Comparison of ENCODE assay signal across 24 cellular contexts in genomic region chr12:54058189-54058917, GRCh38. TPM values are rescaled to one million over a fixed set of nuclear protein-coding genes. Genes with fewer than 3 reads are reported as not detected.
"Had no signal": no experiment of that assay in that cellular context is flagged by ENCODE, and none has a peak within 500 bp of the region (broad histone marks: within the 10 kb centered on the region; RNA-seq: fewer than 3 reads in every experiment).

No MANE protein-coding gene starts in this region.

- DNase-seq: activated CD4-positive, alpha-beta memory T cell treated with anti-CD3 and anti-CD28 coated beads for 36 hours; activated CD4-positive, alpha-beta T cell treated with anti-CD3 and anti-CD28 coated beads, Interleukin-2, amount 10 ng/mL, durations not matched to agents 24 days and 14 days; activated CD4-positive, CD25-positive, alpha-beta regulatory T cell treated with anti-CD3 and anti-CD28 coated beads, Interleukin-2, amount 50 U/mL, for 72 hours; activated gamma-delta T cell; activated naive CD4-positive, alpha-beta T cell treated with anti-CD3 and anti-CD28 coated beads for 36 hours; activated T-cell treated with anti-CD3 and anti-CD28 coated beads for 4 hours; activated T-cell treated with anti-CD3 and anti-CD28 coated beads, Interleukin-2, amount 50 U/mL, for 48 hours; amygdala; Kasumi-1; KBM-7; NCI-H146; NCI-H187 treated with DMSO at 0.1 percent for 48 hours; NCI-H2081 treated with DMSO at 0.1 percent for 48 hours; NCI-H446; NCI-H524; PC-3; SHP77 had no signal

- H3K27ac Mint-ChIP-seq: activated CD4-positive, alpha-beta memory T cell treated with anti-CD3 and anti-CD28 coated beads for 36 hours; activated CD4-positive, alpha-beta T cell treated with anti-CD3 and anti-CD28 coated beads, Interleukin-2, amount 10 ng/mL, durations not matched to agents 24 days and 14 days; activated naive CD4-positive, alpha-beta T cell treated with anti-CD3 and anti-CD28 coated beads for 36 hours; activated naive CD8-positive, alpha-beta T cell; activated T-helper 17 cell treated with anti-CD3 and anti-CD28 coated beads, Interleukin-2, amount 50 U/mL, for 72 hours; T-helper 1 cell treated with Interleukin-12 subunit alpha and Interleukin-12 subunit beta and Interleukin-4 antibody, amounts not matched to agents 30 μg/mL and 1 μg/mL, for 36 hours had no signal

- H3K4me3 Mint-ChIP-seq: activated CD4-positive, alpha-beta memory T cell treated with anti-CD3 and anti-CD28 coated beads for 36 hours; activated CD4-positive, alpha-beta T cell treated with anti-CD3 and anti-CD28 coated beads, Interleukin-2, amount 10 ng/mL, durations not matched to agents 24 days and 14 days; activated naive CD4-positive, alpha-beta T cell treated with anti-CD3 and anti-CD28 coated beads for 36 hours; activated naive CD8-positive, alpha-beta T cell; activated T-helper 17 cell treated with anti-CD3 and anti-CD28 coated beads, Interleukin-2, amount 50 U/mL, for 72 hours; T-helper 1 cell treated with Interleukin-12 subunit alpha and Interleukin-12 subunit beta and Interleukin-4 antibody, amounts not matched to agents 30 μg/mL and 1 μg/mL, for 36 hours had no signal

- H3K36me3 Mint-ChIP-seq: activated CD4-positive, alpha-beta memory T cell treated with anti-CD3 and anti-CD28 coated beads for 36 hours; activated naive CD8-positive, alpha-beta T cell; brain had no signal

- ATAC-seq: activated T-helper 17 cell treated with anti-CD3 and anti-CD28 coated beads, Interleukin-2, amount 50 U/mL, for 72 hours; PC-3 had no signal

- H3K9me3 Mint-ChIP-seq: activated CD4-positive, alpha-beta memory T cell treated with anti-CD3 and anti-CD28 coated beads for 36 hours; activated CD4-positive, alpha-beta T cell treated with anti-CD3 and anti-CD28 coated beads, Interleukin-2, amount 10 ng/mL, durations not matched to agents 24 days and 14 days; activated naive CD4-positive, alpha-beta T cell treated with anti-CD3 and anti-CD28 coated beads for 36 hours; activated T-helper 17 cell treated with anti-CD3 and anti-CD28 coated beads, Interleukin-2, amount 50 U/mL, for 72 hours; brain; T-helper 1 cell treated with Interleukin-12 subunit alpha and Interleukin-12 subunit beta and Interleukin-4 antibody, amounts not matched to agents 30 μg/mL and 1 μg/mL, for 36 hours had no signal

RNA-seq across cellular contexts. Expression of gene HOXC4, which starts 4.7 kb away (rescaled TPM):
- total RNA-seq: activated CD4-positive, alpha-beta T cell treated with anti-CD3 and anti-CD28 coated beads, Interleukin-2, amount 10 ng/mL, durations not matched to agents 24 days and 14 days; astrocyte had no signal

RNA-seq across cellular contexts. Expression of gene HOXC5, which starts 25.5 kb away (rescaled TPM):
- total RNA-seq: activated CD4-positive, alpha-beta memory T cell treated with anti-CD3 and anti-CD28 coated beads for 36 hours; activated CD4-positive, alpha-beta T cell treated with anti-CD3 and anti-CD28 coated beads, Interleukin-2, amount 10 ng/mL, durations not matched to agents 24 days and 14 days; activated CD8-positive, alpha-beta memory T cell treated with anti-CD3 and anti-CD28 coated beads for 36 hours; activated naive CD4-positive, alpha-beta T cell treated with anti-CD3 and anti-CD28 coated beads for 36 hours; activated T-helper 17 cell treated with anti-CD3 and anti-CD28 coated beads, Interleukin-2, amount 50 U/mL, for 72 hours; astrocyte; SK-MEL-5 had no signal

RNA-seq across cellular contexts. Expression of gene HOXC6, which starts 30.1 kb away (rescaled TPM):
- total RNA-seq: activated CD4-positive, alpha-beta memory T cell treated with anti-CD3 and anti-CD28 coated beads for 36 hours; activated CD4-positive, alpha-beta T cell treated with anti-CD3 and anti-CD28 coated beads, Interleukin-2, amount 10 ng/mL, durations not matched to agents 24 days and 14 days; activated CD8-positive, alpha-beta memory T cell treated with anti-CD3 and anti-CD28 coated beads for 36 hours; activated naive CD4-positive, alpha-beta T cell treated with anti-CD3 and anti-CD28 coated beads for 36 hours; activated T-helper 17 cell treated with anti-CD3 and anti-CD28 coated beads, Interleukin-2, amount 50 U/mL, for 72 hours; astrocyte had no signal

RNA-seq across cellular contexts. Expression of gene HOXC8, which starts 49.6 kb away (rescaled TPM):
- total RNA-seq: activated CD4-positive, alpha-beta memory T cell treated with anti-CD3 and anti-CD28 coated beads for 36 hours; activated CD4-positive, alpha-beta T cell treated with anti-CD3 and anti-CD28 coated beads, Interleukin-2, amount 10 ng/mL, durations not matched to agents 24 days and 14 days; activated CD8-positive, alpha-beta memory T cell treated with anti-CD3 and anti-CD28 coated beads for 36 hours; activated naive CD4-positive, alpha-beta T cell treated with anti-CD3 and anti-CD28 coated beads for 36 hours; activated T-helper 17 cell treated with anti-CD3 and anti-CD28 coated beads, Interleukin-2, amount 50 U/mL, for 72 hours; astrocyte had no signal

RNA-seq across cellular contexts. Expression of gene HOXC9, which starts 58.4 kb away (rescaled TPM):
- total RNA-seq: activated CD4-positive, alpha-beta memory T cell treated with anti-CD3 and anti-CD28 coated beads for 36 hours; activated CD4-positive, alpha-beta T cell treated with anti-CD3 and anti-CD28 coated beads, Interleukin-2, amount 10 ng/mL, durations not matched to agents 24 days and 14 days; activated CD8-positive, alpha-beta memory T cell treated with anti-CD3 and anti-CD28 coated beads for 36 hours; activated naive CD4-positive, alpha-beta T cell treated with anti-CD3 and anti-CD28 coated beads for 36 hours; activated T-helper 17 cell treated with anti-CD3 and anti-CD28 coated beads, Interleukin-2, amount 50 U/mL, for 72 hours; astrocyte had no signal
